ENCODE assay signal across 17 cellular contexts in genomic region chr4:85180533-85180932, GRCh38.
DNase-seq lines count a peak whose midpoint lies in the region; ATAC-seq and TF ChIP-seq lines count a peak whose summit lies in the region.
"Had no signal": no experiment of that assay in that cellular context is flagged by ENCODE, and none has a peak within 500 bp of the region (broad histone marks: within the 10 kb centered on the region; RNA-seq: fewer than 3 reads in every experiment).

No MANE protein-coding gene starts in this region.

- no TSS peak for BruUV-seq in Calu3 (replicated peaks; lab: Mats Ljungman, UMichigan)

- CTCF ChIA-PET in Calu3 (lab: Charles Lee): interaction anchor here (1.0 kb wide), 1 partner anchor 12 kb away, joined by 3 read pairs; no protein-coding TSS in a partner anchor

- peak overlapping the region; percentile 43 for H3K27ac ChIP-seq in KMS-11
- H3K27ac ChIP-seq: A549, BLaER1 had no signal

- H3K4me3 Mint-ChIP-seq in Calu3 (ENCODE audit: low read depth, unreplicated experiment): no peak overlapping the region
- H3K4me3 Mint-ChIP-seq in memory B cell: no peak overlapping the region
- H3K4me3 Mint-ChIP-seq: CD8-positive, alpha-beta memory T cell; IgD-negative memory B cell had no signal

- H4K20me1 ChIP-seq in KMS-11 (ENCODE audit: insufficient read depth): no peaks in the 10 kb centered on the region
- H4K20me1 ChIP-seq: BLaER1 had no signal

- H3K4me1 Mint-ChIP-seq in Calu3 (ENCODE audit: low read depth, unreplicated experiment): peaks cover 8% of the 10 kb centered on the region
- H3K4me1 Mint-ChIP-seq in memory B cell: peaks cover 6% of the 10 kb centered on the region
- H3K4me1 Mint-ChIP-seq: CD8-positive, alpha-beta memory T cell had no signal

- peaks cover 26% of the 10 kb centered on the region for H3K4me1 ChIP-seq in KMS-11 (ENCODE audit: low read depth, poor library complexity, severe bottlenecking)
- H3K4me1 ChIP-seq: A549, BLaER1, Caco-2, HAP-1 had no signal

- H3K4me3 ChIP-seq in KMS-11 (IDR thresholded peaks at IDR 0.05; ENCODE audit: insufficient read depth, low read depth, low read length): no peak overlapping the region
- H3K4me3 ChIP-seq: A549, BLaER1, HAP-1 had no signal

- TF ChIP-seq CTCF in Calu3 (IDR thresholded peaks at IDR 0.05; ENCODE audit: unreplicated experiment): no peak
- TF ChIP-seq CTCF in KMS-11 (conservative IDR thresholded peaks at IDR 0.05; ENCODE audit: low read depth, low read length): no peak

- peak; percentile 95 for ATAC-seq in memory B cell (ENCODE audit: low read depth)
- no peak for ATAC-seq in GM18907 (IDR thresholded peaks at IDR 0.05; ENCODE audit: unreplicated experiment)
- ATAC-seq: A549 had no signal

- H3K27me3 Mint-ChIP-seq in Calu3 (ENCODE audit: unreplicated experiment): no peaks in the 10 kb centered on the region
- peaks cover 1% of the 10 kb centered on the region for H3K27me3 Mint-ChIP-seq in memory B cell
- H3K27me3 Mint-ChIP-seq: CD8-positive, alpha-beta memory T cell; IgD-negative memory B cell had no signal

- no peak for DNase-seq in Calu3
- peak; percentile 34 for DNase-seq in OCI-M1 (lab: John Stamatoyannopoulos, UW)
- DNase-seq in memory B cell (ENCODE audit: low spot score in 2 of 2): peak in 1 of 2 donors; percentile 5
- DNase-seq in AG08395 (ENCODE audit: low spot score): no peak
- DNase-seq in HK-2 (ENCODE audit: unreplicated experiment): no peak
- DNase-seq: AML-193; Caco-2; CD8-positive, alpha-beta memory T cell; DND-41; GDM1; GOT3 had no signal

- H3K27ac Mint-ChIP-seq in Calu3 (ENCODE audit: unreplicated experiment) (peak overlapping the region; percentile 58), memory B cell (no peak overlapping the region)
- H3K27ac Mint-ChIP-seq: CD8-positive, alpha-beta memory T cell; IgD-negative memory B cell had no signal

- H3K4me2 ChIP-seq in KMS-11: peak overlapping the region; percentile 52
- H3K4me2 ChIP-seq: A549, BLaER1 had no signal

- H2AFZ ChIP-seq in KMS-11 (ENCODE audit: low read depth): peak overlapping the region; percentile 35; the same call in 1 of the 2 replicates

- H3K36me3 Mint-ChIP-seq in Calu3 (ENCODE audit: insufficient read depth, unreplicated experiment) (no peaks in the 10 kb centered on the region), memory B cell (no peaks in the 10 kb centered on the region)
- H3K36me3 Mint-ChIP-seq: CD8-positive, alpha-beta memory T cell had no signal

- no peaks in the 10 kb centered on the region for H3K79me2 ChIP-seq in KMS-11 (ENCODE audit: insufficient read depth, low read depth)

- H3K27me3 ChIP-seq in KMS-11 (ENCODE audit: insufficient read depth, low read depth): no peaks in the 10 kb centered on the region
- H3K27me3 ChIP-seq: BLaER1 had no signal

- H3K9me3 Mint-ChIP-seq in Calu3 (ENCODE audit: low read depth, unreplicated experiment): no peaks in the 10 kb centered on the region
- no peaks in the 10 kb centered on the region for H3K9me3 Mint-ChIP-seq in memory B cell

- intact Hi-C loops in Calu3 (cut with micrococcal nuclease; ENCODE audit: unreplicated experiment): no loop called here

- no peaks in the 10 kb centered on the region for H3K36me3 ChIP-seq in KMS-11 (ENCODE audit: insufficient read depth)
- H3K36me3 ChIP-seq: BLaER1, HAP-1 had no signal

- no peak overlapping the region for H3K9ac ChIP-seq in KMS-11
- H3K9ac ChIP-seq: BLaER1 had no signal
